ENCODE assay signal across 8 cellular contexts in the genomic region with DNA sequence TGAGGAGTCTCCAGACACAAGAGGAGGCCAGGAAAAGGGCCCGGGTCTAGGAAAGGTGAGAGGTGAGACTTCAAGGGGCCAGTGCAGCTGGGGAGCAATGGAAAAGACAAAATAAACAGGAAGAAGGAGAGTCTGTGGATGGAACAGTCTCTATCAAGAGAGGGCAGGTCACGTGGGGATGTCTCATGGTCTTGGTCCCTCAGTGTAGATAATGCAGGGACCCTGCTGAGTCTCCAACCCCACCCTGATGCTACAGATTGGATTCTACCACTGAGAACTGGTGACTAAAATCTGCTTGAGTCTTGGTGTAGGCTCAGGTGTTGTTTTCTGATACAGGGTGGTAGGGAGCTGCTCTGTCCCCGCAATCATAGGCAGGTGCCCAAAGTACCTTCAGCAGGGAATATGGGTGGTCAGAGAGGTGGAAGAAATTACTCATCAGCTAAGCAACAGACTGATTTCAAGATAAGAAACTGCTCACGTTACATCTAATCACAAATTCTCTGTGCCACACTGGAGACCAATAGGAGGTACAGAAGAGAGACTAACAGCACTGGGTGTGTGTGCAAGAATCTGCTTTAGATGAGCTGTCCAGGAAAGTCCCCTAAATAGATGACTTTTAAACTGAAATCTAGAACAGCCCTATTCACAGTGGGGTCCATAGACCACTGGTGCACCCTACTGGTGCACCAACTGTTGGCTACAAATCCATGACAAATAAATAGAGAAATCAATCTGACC.
DNase-seq lines count a peak whose midpoint lies in the region; ATAC-seq and TF ChIP-seq lines count a peak whose summit lies in the region.

No MANE protein-coding gene starts in this region.

- intact Hi-C loops in left lung (cut with DNase I) = loop anchor here in 1 of 2 donors (10.0 kb wide), 1 partner anchor 110 kb away; no protein-coding TSS in a partner anchor

- no peak overlapping the region for H3K27ac ChIP-seq in left lung

- no peaks in the 10 kb centered on the region for H3K4me1 ChIP-seq in left lung

- no peaks in the 10 kb centered on the region for H3K36me3 ChIP-seq in left lung

- peak; percentile 21 for TF ChIP-seq CTCF in GM12865 (IDR thresholded peaks at IDR 0.05; ENCODE audit: insufficient read depth, low read depth, low read length, missing control alignments)
- no peak for TF ChIP-seq CTCF in left lung (IDR thresholded peaks at IDR 0.05)

- DNase-seq in GM12865 (ENCODE audit: low read depth) = peak; percentile 65
- peak; percentile 17 for DNase-seq in HCEC 1CT
- no peak for DNase-seq in left lung
- no peak for DNase-seq in hippocampal formation (lab: John Stamatoyannopoulos, UW)
- DNase-seq in GF-D8 (lab: John Stamatoyannopoulos, UW) = no peak
- no peak for DNase-seq in SW480 (ENCODE audit: low spot score)
- no peak for DNase-seq in NCI-H526 treated with DMSO at 0.1 percent for 48 hours (lab: John Stamatoyannopoulos, UW)

- ATAC-seq in SK-N-SH treated with all-trans-retinoic acid at 6 μM for 48 hours = peak; percentile 39; the same call in 2 of the 3 replicates
- peak; percentile 64 for ATAC-seq in left lung

- no peaks in the 10 kb centered on the region for H3K9me3 ChIP-seq in left lung

- no peaks in the 10 kb centered on the region for H3K27me3 ChIP-seq in left lung

- H3K4me3 ChIP-seq in GM12865 (ENCODE audit: low read depth, low read length) (no peak overlapping the region), left lung (no peak overlapping the region)

TF ChIP-seq in SK-N-SH treated with all-trans-retinoic acid at 6 μM for 48 hours, 23 proteins besides CTCF, POLR2A, EP300 and RAD21:
- TF ChIP-seq, protein P1, sequence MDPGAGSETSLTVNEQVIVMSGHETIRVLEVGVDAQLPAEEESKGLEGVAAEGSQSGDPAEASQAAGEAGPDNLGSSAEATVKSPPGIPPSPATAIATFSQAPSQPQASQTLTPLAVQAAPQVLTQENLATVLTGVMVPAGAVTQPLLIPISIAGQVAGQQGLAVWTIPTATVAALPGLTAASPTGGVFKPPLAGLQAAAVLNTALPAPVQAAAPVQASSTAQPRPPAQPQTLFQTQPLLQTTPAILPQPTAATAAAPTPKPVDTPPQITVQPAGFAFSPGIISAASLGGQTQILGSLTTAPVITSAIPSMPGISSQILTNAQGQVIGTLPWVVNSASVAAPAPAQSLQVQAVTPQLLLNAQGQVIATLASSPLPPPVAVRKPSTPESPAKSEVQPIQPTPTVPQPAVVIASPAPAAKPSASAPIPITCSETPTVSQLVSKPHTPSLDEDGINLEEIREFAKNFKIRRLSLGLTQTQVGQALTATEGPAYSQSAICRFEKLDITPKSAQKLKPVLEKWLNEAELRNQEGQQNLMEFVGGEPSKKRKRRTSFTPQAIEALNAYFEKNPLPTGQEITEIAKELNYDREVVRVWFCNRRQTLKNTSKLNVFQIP (CRISPR knock-in tag; IDR thresholded peaks at IDR 0.05; ENCODE audit: borderline replicate concordance, low read depth) = no peak
- no peak for TF ChIP-seq ZFP30 (CRISPR knock-in tag; IDR thresholded peaks at IDR 0.05)
- TF ChIP-seq SNAI2 (CRISPR knock-in tag; IDR thresholded peaks at IDR 0.05) = no peak
- TF ChIP-seq ESRRG (CRISPR knock-in tag; IDR thresholded peaks at IDR 0.05) = no peak

Comparison
In these comparisons a context has a peak if more than half of its experiments do, and no peak if none do; other contexts are left out.
1. DNase-seq: peak in GM12865 (single experiment) and HCEC 1CT (single experiment); none in left lung (0 of 2), hippocampal formation (0 of 2), GF-D8 (single experiment), SW480 (single experiment) and NCI-H526 treated with DMSO at 0.1 percent for 48 hours (single experiment).